16 cellular contexts compared by ENCODE assay signal in genomic region chr3:172465281-172465680, GRCh38. TPM values are rescaled to one million over a fixed set of nuclear protein-coding genes. Genes with fewer than 3 reads are reported as not detected.
DNase-seq lines count a peak whose midpoint lies in the region; ATAC-seq and TF ChIP-seq lines count a peak whose summit lies in the region.
"Had no signal": no experiment of that assay in that cellular context is flagged by ENCODE, and none has a peak within 500 bp of the region (broad histone marks: within the 10 kb centered on the region; RNA-seq: fewer than 3 reads in every experiment).

No MANE protein-coding gene starts in this region.

- intact Hi-C loops in Caco-2 (cut with micrococcal nuclease; ENCODE audit: unreplicated experiment), result no loop called here
- intact Hi-C loops in CD4-positive, alpha-beta T cell (cut with DNase I, micrococcal nuclease), result no loop called here

- H3K27ac ChIP-seq in trophoblast cell (ENCODE audit: low read depth, low read length), result no peak overlapping the region
- no peak overlapping the region for H3K27ac ChIP-seq in CD4-positive, alpha-beta T cell (ENCODE audit: low read depth, low read length)

- H3K36me3 Mint-ChIP-seq in Caco-2 (ENCODE audit: insufficient read depth, unreplicated experiment), result peaks cover 7% of the 10 kb centered on the region
- H3K36me3 Mint-ChIP-seq in CD4-positive, alpha-beta T cell (ENCODE audit: low read depth), result no peaks in the 10 kb centered on the region
- H3K36me3 Mint-ChIP-seq: CD14-positive monocyte had no signal

- H3K9me3 Mint-ChIP-seq in Caco-2 (ENCODE audit: unreplicated experiment), result peaks cover 11% of the 10 kb centered on the region
- H3K9me3 Mint-ChIP-seq in CD4-positive, alpha-beta T cell, result no peaks in the 10 kb centered on the region
- H3K9me3 Mint-ChIP-seq: HFFc6 had no signal

- H4K8ac ChIP-seq in trophoblast cell (ENCODE audit: low read depth, low read length), result no peak overlapping the region

- no peak for ATAC-seq in CD4-positive, alpha-beta T cell (ENCODE audit: poor library complexity)
- ATAC-seq: HepG2 had no signal

- H3K79me2 ChIP-seq in trophoblast cell (ENCODE audit: control insufficient read depth, insufficient read depth, low read length, poor library complexity), result no peaks in the 10 kb centered on the region

- no peak overlapping the region for H4K91ac ChIP-seq in trophoblast cell (ENCODE audit: low read depth, low read length)

- peak overlapping the region; percentile 58 for H3K27ac Mint-ChIP-seq in Caco-2 (ENCODE audit: unreplicated experiment)
- H3K27ac Mint-ChIP-seq in CD4-positive, alpha-beta T cell, result no peak overlapping the region
- H3K27ac Mint-ChIP-seq: CD14-positive monocyte, HFFc6 had no signal

- DNase-seq in A172 (ENCODE audit: low spot score) (peak; percentile 33), Caco-2 (peak in 1 of 2 experiments; percentile 16), amniotic epithelial cell (ENCODE audit: low read depth) (peak; percentile 44), trophoblast cell (peak in 1 of 2 donors; percentile 86), GM13977 (ENCODE audit: low spot score) (no peak), NOMO-1 treated with dmso at 0.1 percent for 144 hours (lab: John Stamatoyannopoulos, UW; ENCODE audit: unreplicated experiment) (no peak)
- DNase-seq in CD4-positive, alpha-beta T cell, result no peak
- DNase-seq: DND-41, GDM1, HFFc6 had no signal

- no peaks in the 10 kb centered on the region for H3K27me3 ChIP-seq in Caco-2 (replicated peaks; ENCODE audit: control insufficient read depth, insufficient read depth, low read length)
- H3K27me3 ChIP-seq in trophoblast cell (ENCODE audit: insufficient read depth, low read length), result no peaks in the 10 kb centered on the region
- peaks cover 3% of the 10 kb centered on the region for H3K27me3 ChIP-seq in CD4-positive, alpha-beta T cell (ENCODE audit: control insufficient read depth, insufficient read depth, low read length)

- no peak overlapping the region for H3K23ac ChIP-seq in trophoblast cell (ENCODE audit: low read length)

- peaks cover 17% of the 10 kb centered on the region for H3K4me1 ChIP-seq in Caco-2
- H3K4me1 ChIP-seq in trophoblast cell (ENCODE audit: control insufficient read depth in 1 of 2, insufficient read depth in 2 of 2, low read length in 2 of 2), result peaks cover 6 to 7% of the 10 kb centered on the region in 2 experiments
- H3K4me1 ChIP-seq: HAP-1 had no signal

- H2BK12ac ChIP-seq in trophoblast cell (ENCODE audit: low read length), result no peak overlapping the region

- no peaks in the 10 kb centered on the region for H3K79me1 ChIP-seq in trophoblast cell (ENCODE audit: low read length)

- H3K36me3 ChIP-seq in Caco-2 (ENCODE audit: control insufficient read depth, insufficient read depth, low read length) (no peaks in the 10 kb centered on the region), trophoblast cell (ENCODE audit: control insufficient read depth in 1 of 2, insufficient read depth in 2 of 2, low read length in 2 of 2) (no peaks in the 10 kb centered on the region)
- H3K36me3 ChIP-seq: HAP-1 had no signal

- H3K27me3 Mint-ChIP-seq in Caco-2 (ENCODE audit: insufficient read depth, unreplicated experiment), result no peaks in the 10 kb centered on the region
- H3K27me3 Mint-ChIP-seq in CD4-positive, alpha-beta T cell, result peaks cover 20% of the 10 kb centered on the region

- POLR2A ChIA-PET in Caco-2 (lab: Charles Lee), result no interaction called here
- POLR2A ChIA-PET in CD4-positive, alpha-beta T cell (lab: Charles Lee), result no interaction called here

- no peak overlapping the region for H3K4me3 ChIP-seq in Caco-2 (ENCODE audit: low read depth, low read length)
- H3K4me3 ChIP-seq in trophoblast cell (ENCODE audit: low read depth, low read length), result no peak overlapping the region
- H3K4me3 ChIP-seq: HAP-1 had no signal

- no peaks in the 10 kb centered on the region for H3K9me3 ChIP-seq in Caco-2
- no peaks in the 10 kb centered on the region for H3K9me3 ChIP-seq in trophoblast cell (ENCODE audit: insufficient read depth, low read depth, low read length)
- H3K9me3 ChIP-seq in CD4-positive, alpha-beta T cell (ENCODE audit: control insufficient read depth, low read length), result no peaks in the 10 kb centered on the region
- H3K9me3 ChIP-seq: HAP-1 had no signal

- BruUV-seq in Caco-2 (replicated peaks; lab: Mats Ljungman, UMichigan), result no TSS peak

- no peak overlapping the region for H3K4me3 Mint-ChIP-seq in Caco-2 (ENCODE audit: unreplicated experiment)
- H3K4me3 Mint-ChIP-seq in CD4-positive, alpha-beta T cell, result no peak overlapping the region
- H3K4me3 Mint-ChIP-seq: CD14-positive monocyte, HFFc6 had no signal

- H4K12ac ChIP-seq in trophoblast cell (ENCODE audit: low read depth, low read length), result no peak overlapping the region

- H2AK5ac ChIP-seq in trophoblast cell (ENCODE audit: low read length), result no peak overlapping the region

- H3K4ac ChIP-seq in trophoblast cell (ENCODE audit: low read depth, low read length), result no peak overlapping the region

- H2AFZ ChIP-seq in trophoblast cell (ENCODE audit: insufficient read depth, low read length, poor library complexity), result no peak overlapping the region

- H3K9ac ChIP-seq in trophoblast cell (ENCODE audit: low read length), result no peak overlapping the region

- CTCF ChIA-PET in Caco-2 (lab: Charles Lee), result interaction anchor here (1.6 kb wide), 1 partner anchor 12 kb away, joined by 11 read pairs; no protein-coding TSS in a partner anchor
- CTCF ChIA-PET in CD4-positive, alpha-beta T cell (lab: Charles Lee), result no interaction called here

- TF ChIP-seq CTCF in Caco-2 (IDR thresholded peaks at IDR 0.05; ENCODE audit: insufficient read depth in 1 of 2, low read depth in 1 of 2, low read length in 1 of 2, severe bottlenecking in 1 of 2, unreplicated experiment in 1 of 2) (no peak), GM13977 (IDR thresholded peaks at IDR 0.05; ENCODE audit: extremely low read depth, insufficient read depth, missing control alignments) (no peak)
- no peak for TF ChIP-seq CTCF in CD4-positive, alpha-beta T cell (IDR thresholded peaks at IDR 0.05)

- in situ Hi-C loops in GM13977 (cut with MboI; ENCODE audit: low pct_unique_long_range_greater_than_20kb, low sequenced_read_pairs, unreplicated experiment), result no loop called here

- no peak overlapping the region for H3K18ac ChIP-seq in trophoblast cell (ENCODE audit: low read length)

- no peak overlapping the region for H3K14ac ChIP-seq in trophoblast cell (ENCODE audit: low read length)

- H2BK120ac ChIP-seq in trophoblast cell (ENCODE audit: insufficient read depth, low read length, poor library complexity), result no peak overlapping the region

- peaks cover 16% of the 10 kb centered on the region for H3K4me1 Mint-ChIP-seq in Caco-2 (ENCODE audit: low read depth, unreplicated experiment)
- no peaks in the 10 kb centered on the region for H3K4me1 Mint-ChIP-seq in CD4-positive, alpha-beta T cell (ENCODE audit: low read depth)

- peak overlapping the region; percentile 14 for H3K4me2 ChIP-seq in trophoblast cell (ENCODE audit: low read length)

- H2BK5ac ChIP-seq in trophoblast cell (ENCODE audit: low read depth, low read length, poor library complexity), result no peak overlapping the region

RNA-seq across cellular contexts. Expression of gene GHSR, which starts 17.0 kb away (rescaled TPM):
- not detected in 2 replicates for total RNA-seq in A172 (2014; rRNA removed; shearing (Covaris generic))
- not detected in 2 replicates for total RNA-seq in Caco-2 (2022)
- polyA plus RNA-seq in trophoblast cell (2013), result not detected in 2 replicates
- total RNA-seq in CD4-positive, alpha-beta T cell, result not detected
- total RNA-seq: A673, H1, HepG2, HFFc6 had no signal
- polyA plus RNA-seq: BJ, CD14-positive monocyte, H1, HepG2 had no signal

RNA-seq across cellular contexts. Expression of gene TNFSF10, which starts 57.9 kb away (rescaled TPM):
- total RNA-seq in A172 (2014; rRNA removed; shearing (Covaris generic)), result 0.46 and 0.79 TPM in 2 replicates
- total RNA-seq in Caco-2 (2022), result not detected in 2 replicates
- polyA plus RNA-seq in trophoblast cell (2013), result 11.1 and 12.8 TPM in 2 replicates
- total RNA-seq in CD4-positive, alpha-beta T cell, result 1 to 10 TPM; 9.2 to 9.5 TPM
- total RNA-seq: A673, H1 had no signal
- polyA plus RNA-seq: BJ had no signal

Comparison
In these comparisons a context has a peak if more than half of its experiments do, and no peak if none do; other contexts are left out.
1. DNase-seq: peak in A172 (single experiment) and amniotic epithelial cell (single experiment); none in CD4-positive, alpha-beta T cell (0 of 10), GM13977 (single experiment) and NOMO-1 treated with dmso at 0.1 percent for 144 hours (single experiment).